In genomic region chr9:130058154-130058553, GRCh38 we compare ENCODE assay signal across 13 cellular contexts. TPM values are rescaled to one million over a fixed set of nuclear protein-coding genes. Genes with fewer than 3 reads are reported as not detected.
DNase-seq lines count a peak whose midpoint lies in the region; ATAC-seq and TF ChIP-seq lines count a peak whose summit lies in the region.
"Had no signal": no experiment of that assay in that cellular context is flagged by ENCODE, and none has a peak within 500 bp of the region (broad histone marks: within the 10 kb centered on the region; RNA-seq: fewer than 3 reads in every experiment).

No MANE protein-coding gene starts in this region.

- H3K4me1 Mint-ChIP-seq in natural killer cell, result peaks cover 16 to 23% of the 10 kb centered on the region in 2 donors

- no peak for ATAC-seq in HG02973 (IDR thresholded peaks at IDR 0.05; ENCODE audit: unreplicated experiment)
- no peak for ATAC-seq in natural killer cell
- no peak for ATAC-seq in esophagus mucosa
- ATAC-seq: heart right ventricle; naive thymus-derived CD8-positive, alpha-beta T cell had no signal

- intact Hi-C loops in natural killer cell (cut with micrococcal nuclease), result no loop called here

- H3K4me3 ChIP-seq in GM06990 (replicated peaks; ENCODE audit: low read depth, low read length), result no peak overlapping the region
- H3K4me3 ChIP-seq: heart right ventricle had no signal

- H3K36me3 Mint-ChIP-seq in natural killer cell, result no peaks in the 10 kb centered on the region

- H3K27me3 Mint-ChIP-seq in natural killer cell (ENCODE audit: low read depth in 2 of 2), result no peaks in the 10 kb centered on the region
- H3K27me3 Mint-ChIP-seq: activated B cell treated with CpG ODN at 0.5 μM for 24 hours; naive thymus-derived CD8-positive, alpha-beta T cell had no signal

- no peaks in the 10 kb centered on the region for H3K36me3 ChIP-seq in GM06990 (ENCODE audit: control insufficient read depth, insufficient read depth, low read length)

- no peaks in the 10 kb centered on the region for H3K9me3 Mint-ChIP-seq in natural killer cell
- H3K9me3 Mint-ChIP-seq: activated B cell treated with CpG ODN at 0.5 μM for 24 hours; naive thymus-derived CD8-positive, alpha-beta T cell had no signal

- TF ChIP-seq CTCF in GM06990 (IDR thresholded peaks at IDR 0.05; ENCODE audit: insufficient read depth, low read length, poor library complexity, severe bottlenecking) (peak; percentile 7), natural killer cell (IDR thresholded peaks at IDR 0.05) (no peak)

- no peak overlapping the region for H3K4me3 Mint-ChIP-seq in natural killer cell
- H3K4me3 Mint-ChIP-seq: activated B cell treated with CpG ODN at 0.5 μM for 24 hours; naive thymus-derived CD8-positive, alpha-beta T cell had no signal

- DNase-seq in AG08395 (ENCODE audit: low spot score) (peak; percentile 28), GM06990 (ENCODE audit: extremely low read depth, insufficient read length) (no peak), RKO (ENCODE audit: low spot score) (peak; percentile 73), foreskin melanocyte (peak; percentile 50), natural killer cell (no peak), anterior cingulate cortex (lab: John Stamatoyannopoulos, UW) (no peak)
- DNase-seq: activated B cell treated with CpG ODN at 0.5 μM for 24 hours; aorta; heart right ventricle; stimulated activated CD4-positive, alpha-beta T cell treated with anti-CD3 and anti-CD28 coated beads, Interleukin-2, amount 100 ng/mL, for 48 hours had no signal

- H3K27ac Mint-ChIP-seq in natural killer cell, result no peak overlapping the region
- H3K27ac Mint-ChIP-seq: activated B cell treated with CpG ODN at 0.5 μM for 24 hours had no signal

- H3K27me3 ChIP-seq in GM06990 (replicated peaks; ENCODE audit: control insufficient read depth, insufficient read depth, low read length), result no peaks in the 10 kb centered on the region
- H3K27me3 ChIP-seq: heart right ventricle had no signal

RNA-seq across cellular contexts. Expression of gene GPR107, which starts 4.4 kb away (rescaled TPM):
- total RNA-seq in natural killer cell (10 to 100 TPM; 32.9 to 49.5 (median 41.8) TPM), esophagus mucosa (29.8 TPM)

RNA-seq across cellular contexts. Expression of gene FNBP1, which starts 15.2 kb away (rescaled TPM):
- total RNA-seq in natural killer cell (100 to 1,000 TPM; 177 to 209 (median 203) TPM), esophagus mucosa (23.5 TPM)

Comparison
In these comparisons a context has a peak if more than half of its experiments do, and no peak if none do; other contexts are left out.
1. DNase-seq: peak in AG08395 (single experiment), RKO (single experiment) and foreskin melanocyte (single experiment); none in GM06990 (single experiment), natural killer cell (single experiment) and anterior cingulate cortex (0 of 58).